13 cellular contexts compared by ENCODE assay signal in genomic region chr2:735670-736218, GRCh38.
A peak's percentile ranks its signal among the peaks of the same experiment; 100 is the strongest.
DNase-seq lines count a peak whose midpoint lies in the region; ATAC-seq and TF ChIP-seq lines count a peak whose summit lies in the region.
"Had no signal": no experiment of that assay in that cellular context is flagged by ENCODE, and none has a peak within 500 bp of the region (broad histone marks: within the 10 kb centered on the region; RNA-seq: fewer than 3 reads in every experiment).

No MANE protein-coding gene starts in this region.

- H3K79me2 ChIP-seq in OCI-LY3 (ENCODE audit: low read length), result no peaks in the 10 kb centered on the region

- H3K27ac Mint-ChIP-seq in T-helper 2 cell treated with Interferon-gamma antibody and Interleukin-4, amounts not matched to agents 5 μg/mL and 100 μg/mL, for 36 hours, result no peak overlapping the region
- H3K27ac Mint-ChIP-seq: activated T-helper 2 cell treated with anti-CD3 and anti-CD28 coated beads, Interferon-gamma antibody, Interleukin-2, Interleukin-4, amounts not matched to agents 10 μg/mL and 5 μg/mL and 100 μg/mL, durations not matched to agents 14 hours and 24 hours and 36 hours had no signal

- ATAC-seq in GM19438 (IDR thresholded peaks at IDR 0.05; ENCODE audit: low read depth, unreplicated experiment) (peak; percentile 58), HG02852 (IDR thresholded peaks at IDR 0.05; ENCODE audit: unreplicated experiment) (peak; percentile 91)

- H3K27me3 Mint-ChIP-seq in T-helper 2 cell treated with Interferon-gamma antibody and Interleukin-4, amounts not matched to agents 5 μg/mL and 100 μg/mL, for 36 hours (ENCODE audit: low read depth), result peaks cover 25% of the 10 kb centered on the region

- H3K4me3 Mint-ChIP-seq in T-helper 2 cell treated with Interferon-gamma antibody and Interleukin-4, amounts not matched to agents 5 μg/mL and 100 μg/mL, for 36 hours, result no peak overlapping the region

- H3K36me3 Mint-ChIP-seq in T-helper 2 cell treated with Interferon-gamma antibody and Interleukin-4, amounts not matched to agents 5 μg/mL and 100 μg/mL, for 36 hours (ENCODE audit: low read depth), result no peaks in the 10 kb centered on the region

- H2AFZ ChIP-seq in OCI-LY3 (ENCODE audit: low read depth, low read length), result peak overlapping the region; percentile 63

- peaks cover 4% of the 10 kb centered on the region for H3K4me1 Mint-ChIP-seq in T-helper 2 cell treated with Interferon-gamma antibody and Interleukin-4, amounts not matched to agents 5 μg/mL and 100 μg/mL, for 36 hours (ENCODE audit: low read depth)

- no peaks in the 10 kb centered on the region for H3K9me3 Mint-ChIP-seq in T-helper 2 cell treated with Interferon-gamma antibody and Interleukin-4, amounts not matched to agents 5 μg/mL and 100 μg/mL, for 36 hours
- H3K9me3 Mint-ChIP-seq: activated T-helper 2 cell treated with anti-CD3 and anti-CD28 coated beads, Interferon-gamma antibody, Interleukin-2, Interleukin-4, amounts not matched to agents 10 μg/mL and 5 μg/mL and 100 μg/mL, durations not matched to agents 14 hours and 24 hours and 36 hours had no signal

- no peaks in the 10 kb centered on the region for H3K36me3 ChIP-seq in OCI-LY3 (replicated peaks; ENCODE audit: low read depth, low read length)
- H3K36me3 ChIP-seq: left ventricle myocardium inferior had no signal

- no peaks in the 10 kb centered on the region for H3K9me3 ChIP-seq in OCI-LY3 (ENCODE audit: insufficient read depth, low read length)
- H3K9me3 ChIP-seq: left ventricle myocardium inferior had no signal

- 0 out of 2 replicates have a peak overlapping the region, but pooled peaks have one; percentile 3 for H3K4me3 ChIP-seq in OCI-LY3 (ENCODE audit: low read length)
- H3K4me3 ChIP-seq: left ventricle myocardium inferior had no signal

- H3K9ac ChIP-seq in OCI-LY3 (ENCODE audit: low read length), result peak overlapping the region; percentile 25; the same call in 1 of the 2 replicates

- peaks cover 27% of the 10 kb centered on the region for H3K4me1 ChIP-seq in OCI-LY3 (ENCODE audit: low read length)

- TF ChIP-seq CTCF in OCI-LY3 (IDR thresholded peaks at IDR 0.05; ENCODE audit: low read depth, low read length), result 0 out of 2 replicates have a peak, but pooled peaks have one; percentile 24

- H3K27ac ChIP-seq in OCI-LY3 (ENCODE audit: low read length), result peak overlapping the region; percentile 19; the same call in 1 of the 2 replicates
- H3K27ac ChIP-seq: left ventricle myocardium inferior had no signal

- no peaks in the 10 kb centered on the region for H4K20me1 ChIP-seq in OCI-LY3 (ENCODE audit: insufficient read depth, low read length)

- DNase-seq in ELF-1 (ENCODE audit: low read depth, low spot score), result peak; percentile 66
- DNase-seq in hypothalamus (lab: John Stamatoyannopoulos, UW), result no peak
- no peak for DNase-seq in HUDEP-2 (lab: John Stamatoyannopoulos, UW; ENCODE audit: unreplicated experiment in 76 of 76)
- DNase-seq in T-helper 2 cell treated with Interferon-gamma antibody and Interleukin-4, amounts not matched to agents 5 μg/mL and 100 μg/mL, for 36 hours (ENCODE audit: low spot score), result no peak
- DNase-seq in activated effector memory CD4-positive, alpha-beta T cell treated with Interleukin-2 at 50 U/mL for 16 hours, result no peak
- DNase-seq: DMS53, head of caudate nucleus, IMR-90, left ventricle myocardium inferior had no signal

- H3K4me2 ChIP-seq in OCI-LY3 (ENCODE audit: low read length), result peak overlapping the region; percentile 43

- H3K27me3 ChIP-seq in OCI-LY3 (ENCODE audit: low read depth, low read length), result no peaks in the 10 kb centered on the region
